Comparison of ENCODE assay signal across 12 cellular contexts in genomic region chr2:88350262-88350640, GRCh38.
A peak's percentile ranks its signal among the peaks of the same experiment; 100 is the strongest.
DNase-seq lines count a peak whose midpoint lies in the region; ATAC-seq and TF ChIP-seq lines count a peak whose summit lies in the region.
"Had no signal": no experiment of that assay in that cellular context is flagged by ENCODE, and none has a peak within 500 bp of the region (broad histone marks: within the 10 kb centered on the region; RNA-seq: fewer than 3 reads in every experiment).

No MANE protein-coding gene starts in this region.

- H3K27me3 ChIP-seq in right lobe of liver (peaks cover 0 to 4% of the 10 kb centered on the region in 2 donors), stomach (peaks cover 0 to 47% (median 21%) of the 10 kb centered on the region in 3 donors), vagina (no peaks in the 10 kb centered on the region)
- H3K27me3 ChIP-seq: adrenal gland had no signal

- H3K4me3 Mint-ChIP-seq in activated naive CD4-positive, alpha-beta T cell treated with anti-CD3 and anti-CD28 coated beads for 36 hours, result peak overlapping the region; percentile 60
- H3K4me3 Mint-ChIP-seq in MCF 10A (ENCODE audit: unreplicated experiment), result peak overlapping the region; percentile 67

- ATAC-seq in right lobe of liver, result peak in 1 of 4 donors; percentile 12

- no peaks in the 10 kb centered on the region for H3K9me3 Mint-ChIP-seq in activated naive CD4-positive, alpha-beta T cell treated with anti-CD3 and anti-CD28 coated beads for 36 hours
- H3K9me3 Mint-ChIP-seq in MCF 10A (ENCODE audit: unreplicated experiment), result no peaks in the 10 kb centered on the region
- H3K9me3 Mint-ChIP-seq: activated CD8-positive, alpha-beta T cell treated with anti-CD3 and anti-CD28 coated beads for 36 hours had no signal

- no peak for TF ChIP-seq POLR2A in right lobe of liver (IDR thresholded peaks at IDR 0.05)
- no peak for TF ChIP-seq POLR2A in stomach (IDR thresholded peaks at IDR 0.05)
- TF ChIP-seq POLR2A in vagina (IDR thresholded peaks at IDR 0.05), result no peak

- H3K27ac Mint-ChIP-seq in activated naive CD4-positive, alpha-beta T cell treated with anti-CD3 and anti-CD28 coated beads for 36 hours, result no peak overlapping the region
- no peak overlapping the region for H3K27ac Mint-ChIP-seq in MCF 10A (ENCODE audit: low read depth, unreplicated experiment)
- H3K27ac Mint-ChIP-seq: activated CD8-positive, alpha-beta T cell treated with anti-CD3 and anti-CD28 coated beads for 36 hours had no signal

- BruUV-seq in MCF 10A (replicated peaks; lab: Mats Ljungman, UMichigan), result no TSS peak

- H3K36me3 ChIP-seq in right lobe of liver (no peaks in the 10 kb centered on the region), stomach (no peaks in the 10 kb centered on the region), vagina (no peaks in the 10 kb centered on the region)
- H3K36me3 ChIP-seq: adrenal gland had no signal

- TF ChIP-seq CTCF in MCF 10A (IDR thresholded peaks at IDR 0.05; ENCODE audit: unreplicated experiment), result no peak
- no peak for TF ChIP-seq CTCF in right lobe of liver (IDR thresholded peaks at IDR 0.05)
- TF ChIP-seq CTCF in stomach (IDR thresholded peaks at IDR 0.05), result no peak
- no peak for TF ChIP-seq CTCF in GM13977 (IDR thresholded peaks at IDR 0.05; ENCODE audit: extremely low read depth, insufficient read depth, missing control alignments)
- TF ChIP-seq CTCF in vagina (IDR thresholded peaks at IDR 0.05), result no peak

- DNase-seq in activated naive CD4-positive, alpha-beta T cell treated with anti-CD3 and anti-CD28 coated beads for 36 hours, result no peak
- DNase-seq in activated naive CD4-positive, alpha-beta T cell treated with anti-CD3 and anti-CD28 coated beads, Interleukin-2, amount 50 U/mL, for 16 hours, result no peak
- DNase-seq in MCF 10A (ENCODE audit: unreplicated experiment), result no peak
- DNase-seq in right lobe of liver, result no peak
- no peak for DNase-seq in stomach
- no peak for DNase-seq in stimulated activated CD8-positive, alpha-beta memory T cell treated with anti-CD3 and anti-CD28 coated beads, Interleukin-4, amount 100 ng/mL, for 48 hours
- DNase-seq in GM13977 (ENCODE audit: low spot score), result no peak
- DNase-seq in vagina (ENCODE audit: extremely low spot score in 2 of 2), result no peak
- DNase-seq: DMS153 had no signal

- WGBS in right lobe of liver (ENCODE audit: insufficient coverage, low coverage, low lambda C conversion rate, missing lambda C conversion rate), result 35% methylated on average over 12 of the region's 14 CpGs
- WGBS in stomach, 5 donors, result 13 to 25% (median 19%) methylated on average over 12 to 14 of the region's 14 CpGs

- intact Hi-C loops in activated naive CD4-positive, alpha-beta T cell treated with anti-CD3 and anti-CD28 coated beads for 36 hours (cut with micrococcal nuclease), result loop anchor here (2.0 to 5.0 kb wide), 2 partner anchors 105 to 322 kb away; no protein-coding TSS in a partner anchor
- intact Hi-C loops in MCF 10A (cut with micrococcal nuclease) (loop anchor here (10.0 kb wide), 1 partner anchor 325 kb away; no protein-coding TSS in a partner anchor), right lobe of liver (cut with DNase I) (no loop called here), stomach (cut with DNase I; ENCODE audit: low total_unique reads) (no loop called here), vagina (cut with DNase I) (no loop called here)

- H3K4me3 ChIP-seq in right lobe of liver (peak overlapping the region; percentile 12 to 42 (median 34)), stomach (peak overlapping the region; percentile 25 to 43 (median 28)), vagina (peak overlapping the region in 1 of 2 donors; percentile 3)
- H3K4me3 ChIP-seq: GM12878 had no signal

- no peaks in the 10 kb centered on the region for H3K36me3 Mint-ChIP-seq in activated naive CD4-positive, alpha-beta T cell treated with anti-CD3 and anti-CD28 coated beads for 36 hours (ENCODE audit: low read depth)
- H3K36me3 Mint-ChIP-seq in MCF 10A (ENCODE audit: insufficient read depth, unreplicated experiment), result no peaks in the 10 kb centered on the region

- TF ChIP-seq EP300 in stomach (IDR thresholded peaks at IDR 0.05), result no peak

- H3K27ac ChIP-seq in right lobe of liver (no peak overlapping the region), stomach (no peak overlapping the region), vagina (no peak overlapping the region)

- H3K4me1 ChIP-seq in right lobe of liver (peaks cover 0 to 10% (median 0%) of the 10 kb centered on the region in 4 donors), stomach (peaks cover 5 to 10% (median 8%) of the 10 kb centered on the region in 4 donors), vagina (peaks cover 10% of the 10 kb centered on the region)

- H3K9me3 ChIP-seq in right lobe of liver, result no peaks in the 10 kb centered on the region
- peaks cover 0 to 8% (median 0%) of the 10 kb centered on the region in 4 donors for H3K9me3 ChIP-seq in stomach
- H3K9me3 ChIP-seq in vagina, result no peaks in the 10 kb centered on the region
- H3K9me3 ChIP-seq: adrenal gland had no signal

- H3K27me3 Mint-ChIP-seq in activated naive CD4-positive, alpha-beta T cell treated with anti-CD3 and anti-CD28 coated beads for 36 hours (ENCODE audit: low read depth), result peaks cover 24% of the 10 kb centered on the region
- H3K27me3 Mint-ChIP-seq in MCF 10A (ENCODE audit: insufficient read depth, unreplicated experiment), result peaks cover 19% of the 10 kb centered on the region

- in situ Hi-C loops in GM13977 (cut with MboI; ENCODE audit: low pct_unique_long_range_greater_than_20kb, low sequenced_read_pairs, unreplicated experiment), result no loop called here

- no peaks in the 10 kb centered on the region for H3K4me1 Mint-ChIP-seq in activated naive CD4-positive, alpha-beta T cell treated with anti-CD3 and anti-CD28 coated beads for 36 hours (ENCODE audit: low read depth)
- no peaks in the 10 kb centered on the region for H3K4me1 Mint-ChIP-seq in MCF 10A (ENCODE audit: insufficient read depth, unreplicated experiment)

- POLR2A ChIA-PET in MCF 10A (lab: Yijun Ruan, JAX), result no interaction called here

- CTCF ChIA-PET in activated naive CD4-positive, alpha-beta T cell treated with anti-CD3 and anti-CD28 coated beads for 36 hours (lab: Charles Lee), result interaction anchor here (1.6 kb wide), 1 partner anchor 9 kb away, joined by 5 read pairs; no protein-coding TSS in a partner anchor
- CTCF ChIA-PET in MCF 10A (lab: Yijun Ruan, JAX), result interaction anchor here (0.5 to 1.9 kb wide), 14 partner anchors 11 to 225 kb away, joined by 3 to 6 read pairs (median 3); no protein-coding TSS in a partner anchor

Comparison
In these comparisons a context has a peak if more than half of its experiments do, and no peak if none do; other contexts are left out.
1. intact Hi-C loops: an anchor here in activated naive CD4-positive, alpha-beta T cell treated with anti-CD3 and anti-CD28 coated beads for 36 hours (2.0 to 5.0 kb wide) and MCF 10A (10.0 kb wide); none called in right lobe of liver, stomach and vagina.